1 cellular context compared by ENCODE assay signal in the genomic region with DNA sequence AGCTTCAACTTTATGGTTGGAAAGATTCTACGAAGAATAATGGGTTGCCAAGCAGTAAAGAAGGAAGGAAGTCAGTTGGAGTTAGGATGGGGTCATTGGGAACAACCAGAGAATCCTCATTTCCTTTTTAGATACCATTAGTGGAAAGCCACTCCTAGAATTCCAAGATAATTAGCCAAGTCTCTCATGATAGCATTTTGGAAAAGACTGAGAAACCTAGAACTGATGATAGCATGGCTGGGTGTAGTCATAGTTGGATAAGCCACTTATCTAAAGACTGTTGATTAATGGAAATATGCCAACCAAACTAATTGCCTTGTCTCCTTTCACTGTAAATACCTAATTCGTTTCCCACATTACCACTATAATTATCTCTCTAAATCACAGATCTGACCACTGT.
TF ChIP-seq lines count a peak whose summit lies in the region.

No MANE protein-coding gene starts in this region.

TF ChIP-seq in HepG2, 621 proteins besides CTCF, POLR2A, EP300 and RAD21 (continued from another document):
- no peak for TF ChIP-seq HINFP (CRISPR knock-in tag; IDR thresholded peaks at IDR 0.05; ENCODE audit: low read depth)
- no peak for TF ChIP-seq ARID3A (IDR thresholded peaks at IDR 0.05; ENCODE audit: low read depth, low read length)
- TF ChIP-seq, protein P1, sequence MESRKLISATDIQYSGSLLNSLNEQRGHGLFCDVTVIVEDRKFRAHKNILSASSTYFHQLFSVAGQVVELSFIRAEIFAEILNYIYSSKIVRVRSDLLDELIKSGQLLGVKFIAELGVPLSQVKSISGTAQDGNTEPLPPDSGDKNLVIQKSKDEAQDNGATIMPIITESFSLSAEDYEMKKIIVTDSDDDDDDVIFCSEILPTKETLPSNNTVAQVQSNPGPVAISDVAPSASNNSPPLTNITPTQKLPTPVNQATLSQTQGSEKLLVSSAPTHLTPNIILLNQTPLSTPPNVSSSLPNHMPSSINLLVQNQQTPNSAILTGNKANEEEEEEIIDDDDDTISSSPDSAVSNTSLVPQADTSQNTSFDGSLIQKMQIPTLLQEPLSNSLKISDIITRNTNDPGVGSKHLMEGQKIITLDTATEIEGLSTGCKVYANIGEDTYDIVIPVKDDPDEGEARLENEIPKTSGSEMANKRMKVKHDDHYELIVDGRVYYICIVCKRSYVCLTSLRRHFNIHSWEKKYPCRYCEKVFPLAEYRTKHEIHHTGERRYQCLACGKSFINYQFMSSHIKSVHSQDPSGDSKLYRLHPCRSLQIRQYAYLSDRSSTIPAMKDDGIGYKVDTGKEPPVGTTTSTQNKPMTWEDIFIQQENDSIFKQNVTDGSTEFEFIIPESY (CRISPR knock-in tag; IDR thresholded peaks at IDR 0.05): no peak
- TF ChIP-seq, protein P2, sequence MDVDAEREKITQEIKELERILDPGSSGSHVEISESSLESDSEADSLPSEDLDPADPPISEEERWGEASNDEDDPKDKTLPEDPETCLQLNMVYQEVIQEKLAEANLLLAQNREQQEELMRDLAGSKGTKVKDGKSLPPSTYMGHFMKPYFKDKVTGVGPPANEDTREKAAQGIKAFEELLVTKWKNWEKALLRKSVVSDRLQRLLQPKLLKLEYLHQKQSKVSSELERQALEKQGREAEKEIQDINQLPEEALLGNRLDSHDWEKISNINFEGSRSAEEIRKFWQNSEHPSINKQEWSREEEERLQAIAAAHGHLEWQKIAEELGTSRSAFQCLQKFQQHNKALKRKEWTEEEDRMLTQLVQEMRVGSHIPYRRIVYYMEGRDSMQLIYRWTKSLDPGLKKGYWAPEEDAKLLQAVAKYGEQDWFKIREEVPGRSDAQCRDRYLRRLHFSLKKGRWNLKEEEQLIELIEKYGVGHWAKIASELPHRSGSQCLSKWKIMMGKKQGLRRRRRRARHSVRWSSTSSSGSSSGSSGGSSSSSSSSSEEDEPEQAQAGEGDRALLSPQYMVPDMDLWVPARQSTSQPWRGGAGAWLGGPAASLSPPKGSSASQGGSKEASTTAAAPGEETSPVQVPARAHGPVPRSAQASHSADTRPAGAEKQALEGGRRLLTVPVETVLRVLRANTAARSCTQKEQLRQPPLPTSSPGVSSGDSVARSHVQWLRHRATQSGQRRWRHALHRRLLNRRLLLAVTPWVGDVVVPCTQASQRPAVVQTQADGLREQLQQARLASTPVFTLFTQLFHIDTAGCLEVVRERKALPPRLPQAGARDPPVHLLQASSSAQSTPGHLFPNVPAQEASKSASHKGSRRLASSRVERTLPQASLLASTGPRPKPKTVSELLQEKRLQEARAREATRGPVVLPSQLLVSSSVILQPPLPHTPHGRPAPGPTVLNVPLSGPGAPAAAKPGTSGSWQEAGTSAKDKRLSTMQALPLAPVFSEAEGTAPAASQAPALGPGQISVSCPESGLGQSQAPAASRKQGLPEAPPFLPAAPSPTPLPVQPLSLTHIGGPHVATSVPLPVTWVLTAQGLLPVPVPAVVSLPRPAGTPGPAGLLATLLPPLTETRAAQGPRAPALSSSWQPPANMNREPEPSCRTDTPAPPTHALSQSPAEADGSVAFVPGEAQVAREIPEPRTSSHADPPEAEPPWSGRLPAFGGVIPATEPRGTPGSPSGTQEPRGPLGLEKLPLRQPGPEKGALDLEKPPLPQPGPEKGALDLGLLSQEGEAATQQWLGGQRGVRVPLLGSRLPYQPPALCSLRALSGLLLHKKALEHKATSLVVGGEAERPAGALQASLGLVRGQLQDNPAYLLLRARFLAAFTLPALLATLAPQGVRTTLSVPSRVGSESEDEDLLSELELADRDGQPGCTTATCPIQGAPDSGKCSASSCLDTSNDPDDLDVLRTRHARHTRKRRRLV (CRISPR knock-in tag; IDR thresholded peaks at IDR 0.05): no peak
- no peak for TF ChIP-seq KDM4B (CRISPR knock-in tag; IDR thresholded peaks at IDR 0.05)
- TF ChIP-seq, protein P3, sequence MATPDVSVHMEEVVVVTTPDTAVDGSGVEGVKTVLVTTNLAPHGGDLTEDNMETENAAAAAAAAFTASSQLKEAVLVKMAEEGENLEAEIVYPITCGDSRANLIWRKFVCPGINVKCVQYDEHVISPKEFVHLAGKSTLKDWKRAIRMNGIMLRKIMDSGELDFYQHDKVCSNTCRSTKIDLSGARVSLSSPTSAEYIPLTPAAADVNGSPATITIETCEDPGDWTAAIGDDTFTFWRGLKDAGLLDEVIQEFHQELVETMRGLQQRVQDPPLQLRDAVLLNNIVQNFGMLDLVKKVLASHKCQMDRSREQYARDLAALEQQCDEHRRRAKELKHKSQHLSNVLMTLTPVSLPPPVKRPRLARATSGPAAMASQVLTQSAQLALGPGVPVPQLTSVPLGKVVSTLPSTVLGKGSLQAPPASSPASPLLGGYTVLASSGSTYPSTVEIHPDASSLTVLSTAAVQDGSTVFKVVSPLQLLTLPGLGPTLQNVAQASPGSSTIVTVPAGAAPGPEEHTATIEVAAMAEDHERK (CRISPR knock-in tag; IDR thresholded peaks at IDR 0.05; ENCODE audit: low read depth): no peak
- TF ChIP-seq ZBTB44 (CRISPR knock-in tag; IDR thresholded peaks at IDR 0.05): no peak
